19 cellular contexts compared by ENCODE assay signal in genomic region chr6:151032034-151032433, GRCh38.
DNase-seq lines count a peak whose midpoint lies in the region; ATAC-seq, FAIRE-seq and TF ChIP-seq lines count a peak whose summit lies in the region.
"Had no signal": no experiment of that assay in that cellular context is flagged by ENCODE, and none has a peak within 500 bp of the region (broad histone marks: within the 10 kb centered on the region; RNA-seq: fewer than 3 reads in every experiment).

No MANE protein-coding gene starts in this region.

- H3K4me3 Mint-ChIP-seq in glutamatergic neuron (ENCODE audit: unreplicated experiment) (no peak overlapping the region), nephron progenitor cell (no peak overlapping the region)
- H3K4me3 Mint-ChIP-seq in CD8-positive, alpha-beta T cell = no peak overlapping the region
- H3K4me3 Mint-ChIP-seq: CD4-positive, alpha-beta T cell had no signal

- no peak for FAIRE-seq in small intestine (lab: Jason Lieb, UNC)
- FAIRE-seq: A204.1, HTR-8/SVneo had no signal

- H3K79me2 ChIP-seq in HCT116 (ENCODE audit: insufficient read depth, low read length) = peaks cover 14% of the 10 kb centered on the region; the same call in 1 of the 2 replicates

- H3K9me2 ChIP-seq in HCT116 (ENCODE audit: insufficient read depth) = no peaks in the 10 kb centered on the region

- peaks cover 9% of the 10 kb centered on the region for H3K9me3 Mint-ChIP-seq in glutamatergic neuron (ENCODE audit: unreplicated experiment)
- peaks cover 14% of the 10 kb centered on the region for H3K9me3 Mint-ChIP-seq in nephron progenitor cell
- H3K9me3 Mint-ChIP-seq in CD8-positive, alpha-beta T cell = no peaks in the 10 kb centered on the region
- H3K9me3 Mint-ChIP-seq: CD4-positive, alpha-beta T cell had no signal

- no peak overlapping the region for H3K4me2 ChIP-seq in HCT116 (ENCODE audit: low read length)

- TF ChIP-seq POLR2A in HCT116 (IDR thresholded peaks at IDR 0.05; ENCODE audit: borderline replicate concordance, extremely low read depth, insufficient read depth, insufficient read length) = no peak

- CTCF ChIA-PET in HCT116 (lab: Charles Lee) = no interaction called here
- CTCF ChIA-PET in CD8-positive, alpha-beta T cell (lab: Charles Lee) = no interaction called here

- RAD21 ChIA-PET in HCT116 (lab: Charles Lee; ENCODE audit: low non-redundant PET in 1 of 2, low total read pairs in 2 of 2, uncharacterized antibody in 2 of 2, unreplicated experiment in 2 of 2) = no interaction called here

- TF ChIP-seq RAD21 in HCT116 (IDR thresholded peaks at IDR 0.05; ENCODE audit: low read depth) = no peak

- no peak overlapping the region for H3K4me3 ChIP-seq in HCT116 (replicated peaks in 1 of 2; ENCODE audit: low read depth in 1 of 2, low read length in 2 of 2)
- no peak overlapping the region for H3K4me3 ChIP-seq in small intestine (ENCODE audit: low read depth in 1 of 2, low read length in 2 of 2)
- no peak overlapping the region for H3K4me3 ChIP-seq in CD8-positive, alpha-beta T cell (ENCODE audit: low read depth, low read length)

- TF ChIP-seq CTCF in HCT116 (IDR thresholded peaks at IDR 0.05 in 2 of 3, conservative IDR thresholded peaks at IDR 0.05 in 1 of 3; ENCODE audit: borderline replicate concordance in 1 of 3, insufficient read depth in 1 of 3, low read depth in 2 of 3, low read length in 2 of 3) (no peak), glutamatergic neuron (IDR thresholded peaks at IDR 0.05; ENCODE audit: partially characterized antibody, unreplicated experiment) (no peak), nephron progenitor cell (IDR thresholded peaks at IDR 0.05) (no peak)
- no peak for TF ChIP-seq CTCF in CD8-positive, alpha-beta T cell (IDR thresholded peaks at IDR 0.05)

- H3K4me1 ChIP-seq in HCT116 (ENCODE audit: control insufficient read depth in 1 of 2, insufficient read depth in 2 of 2, low read length in 2 of 2) (peaks cover 28 to 82% of the 10 kb centered on the region in 2 experiments), small intestine (ENCODE audit: control insufficient read depth in 2 of 2, insufficient read depth in 1 of 2, low read depth in 1 of 2, low read length in 1 of 2) (no peaks in the 10 kb centered on the region)
- H3K4me1 ChIP-seq in CD8-positive, alpha-beta T cell (ENCODE audit: insufficient read depth, low read length) = no peaks in the 10 kb centered on the region
- H3K4me1 ChIP-seq: BE2C had no signal

- H3K4me1 Mint-ChIP-seq in glutamatergic neuron (ENCODE audit: low read depth, unreplicated experiment) (peaks cover 7% of the 10 kb centered on the region), nephron progenitor cell (peaks cover 34% of the 10 kb centered on the region)
- no peaks in the 10 kb centered on the region for H3K4me1 Mint-ChIP-seq in CD8-positive, alpha-beta T cell (ENCODE audit: low read depth)

- H3K9me3 ChIP-seq in HCT116 (ENCODE audit: control insufficient read depth in 1 of 2, insufficient read depth in 1 of 2, low read depth in 1 of 2, low read length in 2 of 2) (peaks cover 0 to 4% of the 10 kb centered on the region in 2 experiments; a peak in 1 of 4 replicates), small intestine (ENCODE audit: control insufficient read depth, low read depth) (no peaks in the 10 kb centered on the region)
- no peaks in the 10 kb centered on the region for H3K9me3 ChIP-seq in CD8-positive, alpha-beta T cell (ENCODE audit: low read length)
- H3K9me3 ChIP-seq: BE2C had no signal

- no peak overlapping the region for H3K9ac ChIP-seq in HCT116 (ENCODE audit: low read length)

- intact Hi-C loops in HCT116 (cut with micrococcal nuclease) = no loop called here
- intact Hi-C loops in CD8-positive, alpha-beta T cell (cut with DNase I, micrococcal nuclease) = no loop called here

- no peaks in the 10 kb centered on the region for H3K27me3 Mint-ChIP-seq in glutamatergic neuron (ENCODE audit: unreplicated experiment)
- H3K27me3 Mint-ChIP-seq in nephron progenitor cell (ENCODE audit: low read depth, poor library complexity) = peaks cover 2% of the 10 kb centered on the region
- H3K27me3 Mint-ChIP-seq in CD8-positive, alpha-beta T cell (ENCODE audit: low read depth) = no peaks in the 10 kb centered on the region
- H3K27me3 Mint-ChIP-seq: CD4-positive, alpha-beta T cell had no signal

- H3K27me3 ChIP-seq in HCT116 (ENCODE audit: insufficient read depth, low read length) (no peaks in the 10 kb centered on the region), small intestine (ENCODE audit: control insufficient read depth in 2 of 2, insufficient read depth in 2 of 2, low read length in 2 of 2) (no peaks in the 10 kb centered on the region)
- H3K27me3 ChIP-seq in CD8-positive, alpha-beta T cell (ENCODE audit: insufficient read depth, low read length) = no peaks in the 10 kb centered on the region
- H3K27me3 ChIP-seq: BE2C had no signal

- H2AFZ ChIP-seq in HCT116 (ENCODE audit: low read depth, low read length, poor library complexity, severe bottlenecking) = no peak overlapping the region

- WGBS in small intestine, 3 donors = 88 to 98% (median 97%) methylated on average over 3 of the region's 3 CpGs

- no peak for DNase-seq in HCT116 (ENCODE audit: low read depth, low spot score)
- DNase-seq in glutamatergic neuron = no peak
- DNase-seq in nephron progenitor cell = no peak
- DNase-seq in activated CD4-positive, alpha-beta T cell treated with anti-CD3 and anti-CD28 coated beads for 1 hour = no peak
- DNase-seq in small intestine = no peak
- DNase-seq in CD8-positive, alpha-beta T cell = no peak
- DNase-seq in foreskin melanocyte = no peak
- DNase-seq: ACHN; BE2C; C1 segment of cervical spinal cord; Calu3; CD4-positive, alpha-beta T cell; DMS79 treated with DMSO at 0.1 percent for 48 hours; GF-D8; GOT3; H7; IMR-90 had no signal

- peaks cover 9% of the 10 kb centered on the region for H3K36me3 Mint-ChIP-seq in glutamatergic neuron (ENCODE audit: unreplicated experiment)
- peaks cover 74% of the 10 kb centered on the region for H3K36me3 Mint-ChIP-seq in nephron progenitor cell (ENCODE audit: low read depth)
- peaks cover 23% of the 10 kb centered on the region for H3K36me3 Mint-ChIP-seq in CD8-positive, alpha-beta T cell

- H3K36me3 ChIP-seq in HCT116 (ENCODE audit: control insufficient read depth in 1 of 2, insufficient read depth in 2 of 2, low read length in 2 of 2) (peaks cover 0 to 45% of the 10 kb centered on the region in 2 experiments; a peak in 1 of 4 replicates), small intestine (ENCODE audit: control insufficient read depth in 2 of 2, insufficient read depth in 2 of 2, low read length in 2 of 2) (no peaks in the 10 kb centered on the region)
- no peaks in the 10 kb centered on the region for H3K36me3 ChIP-seq in CD8-positive, alpha-beta T cell (ENCODE audit: insufficient read depth, low read length)
- H3K36me3 ChIP-seq: BE2C had no signal

- H4K20me1 ChIP-seq in HCT116 (ENCODE audit: insufficient read depth) = no peaks in the 10 kb centered on the region

- BruUV-seq in HCT116 (replicated peaks; lab: Mats Ljungman, UMichigan) = no TSS peak

- peak overlapping the region; percentile 72 for H3K27ac Mint-ChIP-seq in glutamatergic neuron (ENCODE audit: unreplicated experiment)
- H3K27ac Mint-ChIP-seq in nephron progenitor cell = peak overlapping the region; percentile 65
- no peak overlapping the region for H3K27ac Mint-ChIP-seq in CD8-positive, alpha-beta T cell
- H3K27ac Mint-ChIP-seq: CD4-positive, alpha-beta T cell had no signal

- ATAC-seq in HCT116 = no peak
- no peak for ATAC-seq in CD8-positive, alpha-beta T cell

- peak overlapping the region; percentile 13; the same call in 1 of the 2 replicates for H3K27ac ChIP-seq in HCT116 (ENCODE audit: low read depth, low read length)
- H3K27ac ChIP-seq in small intestine (ENCODE audit: low read depth in 1 of 2, low read length in 1 of 2) = no peak overlapping the region
- no peak overlapping the region for H3K27ac ChIP-seq in CD8-positive, alpha-beta T cell (ENCODE audit: low read depth, low read length)

- POLR2A ChIA-PET in HCT116 (lab: Charles Lee) = interaction anchor here (1.7 kb wide), 1 partner anchor 293 kb away, joined by 7 read pairs; no protein-coding TSS in a partner anchor
- POLR2A ChIA-PET in CD8-positive, alpha-beta T cell (lab: Charles Lee) = no interaction called here

TF ChIP-seq in HCT116, 20 proteins besides CTCF, POLR2A, EP300 and RAD21 (continues in another document):
- TF ChIP-seq SP1 (IDR thresholded peaks at IDR 0.05; ENCODE audit: low read depth) (no peak), ATF3 (IDR thresholded peaks at IDR 0.05) (no peak), TCF7L2 (IDR thresholded peaks at IDR 0.05; ENCODE audit: borderline replicate concordance, extremely low read depth, insufficient read depth, insufficient read length) (no peak), SIN3A (IDR thresholded peaks at IDR 0.05; ENCODE audit: low read depth) (no peak), POLR2AphosphoS5 (IDR thresholded peaks at IDR 0.05; ENCODE audit: low read depth, low read length) (no peak), EZH2phosphoT487 (IDR thresholded peaks at IDR 0.05; ENCODE audit: borderline replicate concordance) (no peak), ZFX (IDR thresholded peaks at IDR 0.05) (no peak), ZBTB33 (IDR thresholded peaks at IDR 0.05; ENCODE audit: extremely low read depth, insufficient replicate concordance, low read length) (no peak), EGR1 (IDR thresholded peaks at IDR 0.05; ENCODE audit: low read depth) (no peak), JUND (IDR thresholded peaks at IDR 0.05) (no peak)
